ENCODE assay signal across 1 cellular context in the genomic region with DNA sequence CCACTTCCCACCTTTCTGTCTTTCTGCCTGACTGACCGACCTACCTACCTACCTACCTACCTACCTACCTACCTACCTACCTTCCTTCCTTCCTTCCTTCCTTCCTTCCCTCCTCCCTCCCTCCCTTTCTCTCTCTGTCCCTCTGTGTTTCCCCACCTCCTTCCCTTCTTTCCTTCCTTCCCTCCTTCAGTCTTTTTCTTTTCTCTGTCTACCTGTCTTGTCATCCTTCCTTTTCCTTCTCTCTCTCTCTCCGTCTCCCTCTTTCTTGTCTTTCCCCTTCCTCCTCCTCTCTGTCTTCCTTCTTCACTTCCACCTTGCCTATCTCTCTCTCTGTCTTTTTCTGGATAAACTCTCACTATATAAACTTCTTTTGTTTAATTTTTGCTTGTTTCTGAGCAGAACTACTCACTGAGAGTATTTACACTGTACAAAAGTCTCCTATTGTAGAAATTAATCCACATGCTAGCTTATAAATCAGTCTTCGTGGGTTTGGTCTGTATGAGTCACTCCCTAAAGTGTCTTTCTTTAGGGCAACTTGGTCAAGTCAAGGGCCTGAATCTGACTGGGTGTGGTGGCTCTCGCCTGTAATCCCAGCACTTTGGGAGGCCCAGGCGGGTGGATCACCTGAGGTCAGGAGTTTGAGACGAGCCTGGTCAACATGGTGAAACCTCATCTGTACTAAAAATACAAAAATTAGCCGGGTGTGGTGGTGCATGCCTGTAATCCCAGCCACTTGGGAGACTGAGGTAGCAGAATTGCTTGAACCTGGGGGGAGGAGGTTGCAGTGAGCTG.
TF ChIP-seq lines count a peak whose summit lies in the region.
"Not testable (repeated sequence)": the region's sequence is repeated elsewhere in the genome, so short reads cannot be mapped to it uniquely, and the experiment has no call there.

No MANE protein-coding gene starts in this region.

TF ChIP-seq in K562, 482 proteins besides CTCF, POLR2A, EP300 and RAD21 (continued from another document):
- TF ChIP-seq, protein P1, sequence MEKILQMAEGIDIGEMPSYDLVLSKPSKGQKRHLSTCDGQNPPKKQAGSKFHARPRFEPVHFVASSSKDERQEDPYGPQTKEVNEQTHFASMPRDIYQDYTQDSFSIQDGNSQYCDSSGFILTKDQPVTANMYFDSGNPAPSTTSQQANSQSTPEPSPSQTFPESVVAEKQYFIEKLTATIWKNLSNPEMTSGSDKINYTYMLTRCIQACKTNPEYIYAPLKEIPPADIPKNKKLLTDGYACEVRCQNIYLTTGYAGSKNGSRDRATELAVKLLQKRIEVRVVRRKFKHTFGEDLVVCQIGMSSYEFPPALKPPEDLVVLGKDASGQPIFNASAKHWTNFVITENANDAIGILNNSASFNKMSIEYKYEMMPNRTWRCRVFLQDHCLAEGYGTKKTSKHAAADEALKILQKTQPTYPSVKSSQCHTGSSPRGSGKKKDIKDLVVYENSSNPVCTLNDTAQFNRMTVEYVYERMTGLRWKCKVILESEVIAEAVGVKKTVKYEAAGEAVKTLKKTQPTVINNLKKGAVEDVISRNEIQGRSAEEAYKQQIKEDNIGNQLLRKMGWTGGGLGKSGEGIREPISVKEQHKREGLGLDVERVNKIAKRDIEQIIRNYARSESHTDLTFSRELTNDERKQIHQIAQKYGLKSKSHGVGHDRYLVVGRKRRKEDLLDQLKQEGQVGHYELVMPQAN (IDR thresholded peaks at IDR 0.05; ENCODE audit: borderline replicate concordance): 0 out of 2 replicates have a peak, but pooled peaks have one; percentile 55
- TF ChIP-seq NCOA4 (IDR thresholded peaks at IDR 0.05; ENCODE audit: partially characterized antibody) (peak; percentile 80), SMARCA5 (IDR thresholded peaks at IDR 0.05) (peak; percentile 83; the same call in 1 of the 2 replicates), ARNT (IDR thresholded peaks at IDR 0.05) (0 out of 4 replicates have a peak, but pooled peaks of 1 of the 2 experiments have one; percentile 50), TRIM24 (IDR thresholded peaks at IDR 0.05) (peak in 1 of 2 experiments; percentile 51; a peak in 1 of 4 replicates), YBX1 (IDR thresholded peaks at IDR 0.05) (0 out of 2 replicates have a peak, but pooled peaks have one; percentile 45), KDM1A (IDR thresholded peaks at IDR 0.05) (peak in 1 of 2 experiments; percentile 45; a peak in 1 of 4 replicates), MTA1 (IDR thresholded peaks at IDR 0.05; ENCODE audit: borderline replicate concordance) (peak; percentile 60; the same call in 1 of the 2 replicates), THRAP3 (IDR thresholded peaks at IDR 0.05; ENCODE audit: borderline replicate concordance) (0 out of 2 replicates have a peak, but pooled peaks have one; percentile 47), DNMT1 (IDR thresholded peaks at IDR 0.05) (0 out of 2 replicates have a peak, but pooled peaks have one; percentile 59), PHB2 (IDR thresholded peaks at IDR 0.05; ENCODE audit: low read depth) (0 out of 2 replicates have a peak, but pooled peaks have one; percentile 38), GATAD2A (IDR thresholded peaks at IDR 0.05) (peak; percentile 84; the same call in 1 of the 2 replicates), HDAC1 (IDR thresholded peaks at IDR 0.05) (peak in 1 of 2 experiments; percentile 36; a peak in 1 of 4 replicates)
- TF ChIP-seq, protein P2, sequence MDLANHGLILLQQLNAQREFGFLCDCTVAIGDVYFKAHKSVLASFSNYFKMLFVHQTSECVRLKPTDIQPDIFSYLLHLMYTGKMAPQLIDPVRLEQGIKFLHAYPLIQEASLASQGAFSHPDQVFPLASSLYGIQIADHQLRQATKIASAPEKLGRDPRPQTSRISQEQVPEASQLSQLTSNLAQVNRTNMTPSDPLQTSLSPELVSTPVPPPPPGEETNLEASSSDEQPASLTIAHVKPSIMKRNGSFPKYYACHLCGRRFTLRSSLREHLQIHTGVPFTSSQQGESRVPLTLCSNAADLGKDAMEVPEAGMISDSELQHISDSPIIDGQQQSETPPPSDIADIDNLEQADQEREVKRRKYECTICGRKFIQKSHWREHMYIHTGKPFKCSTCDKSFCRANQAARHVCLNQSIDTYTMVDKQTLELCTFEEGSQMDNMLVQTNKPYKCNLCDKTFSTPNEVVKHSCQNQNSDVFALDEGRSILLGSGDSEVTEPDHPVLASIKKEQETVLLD (IDR thresholded peaks at IDR 0.05): peak; percentile 60; the same call in 1 of the 2 replicates
- TF ChIP-seq, protein P3, sequence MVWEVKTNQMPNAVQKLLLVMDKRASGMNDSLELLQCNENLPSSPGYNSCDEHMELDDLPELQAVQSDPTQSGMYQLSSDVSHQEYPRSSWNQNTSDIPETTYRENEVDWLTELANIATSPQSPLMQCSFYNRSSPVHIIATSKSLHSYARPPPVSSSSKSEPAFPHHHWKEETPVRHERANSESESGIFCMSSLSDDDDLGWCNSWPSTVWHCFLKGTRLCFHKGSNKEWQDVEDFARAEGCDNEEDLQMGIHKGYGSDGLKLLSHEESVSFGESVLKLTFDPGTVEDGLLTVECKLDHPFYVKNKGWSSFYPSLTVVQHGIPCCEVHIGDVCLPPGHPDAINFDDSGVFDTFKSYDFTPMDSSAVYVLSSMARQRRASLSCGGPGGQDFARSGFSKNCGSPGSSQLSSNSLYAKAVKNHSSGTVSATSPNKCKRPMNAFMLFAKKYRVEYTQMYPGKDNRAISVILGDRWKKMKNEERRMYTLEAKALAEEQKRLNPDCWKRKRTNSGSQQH (CRISPR knock-in tag; IDR thresholded peaks at IDR 0.05): peak; percentile 64; the same call in 1 of the 2 replicates
- TF ChIP-seq, protein P4, sequence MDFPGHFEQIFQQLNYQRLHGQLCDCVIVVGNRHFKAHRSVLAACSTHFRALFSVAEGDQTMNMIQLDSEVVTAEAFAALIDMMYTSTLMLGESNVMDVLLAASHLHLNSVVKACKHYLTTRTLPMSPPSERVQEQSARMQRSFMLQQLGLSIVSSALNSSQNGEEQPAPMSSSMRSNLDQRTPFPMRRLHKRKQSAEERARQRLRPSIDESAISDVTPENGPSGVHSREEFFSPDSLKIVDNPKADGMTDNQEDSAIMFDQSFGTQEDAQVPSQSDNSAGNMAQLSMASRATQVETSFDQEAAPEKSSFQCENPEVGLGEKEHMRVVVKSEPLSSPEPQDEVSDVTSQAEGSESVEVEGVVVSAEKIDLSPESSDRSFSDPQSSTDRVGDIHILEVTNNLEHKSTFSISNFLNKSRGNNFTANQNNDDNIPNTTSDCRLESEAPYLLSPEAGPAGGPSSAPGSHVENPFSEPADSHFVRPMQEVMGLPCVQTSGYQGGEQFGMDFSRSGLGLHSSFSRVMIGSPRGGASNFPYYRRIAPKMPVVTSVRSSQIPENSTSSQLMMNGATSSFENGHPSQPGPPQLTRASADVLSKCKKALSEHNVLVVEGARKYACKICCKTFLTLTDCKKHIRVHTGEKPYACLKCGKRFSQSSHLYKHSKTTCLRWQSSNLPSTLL (IDR thresholded peaks at IDR 0.05): peak; percentile 64; the same call in 1 of the 2 replicates
- TF ChIP-seq, protein P5, sequence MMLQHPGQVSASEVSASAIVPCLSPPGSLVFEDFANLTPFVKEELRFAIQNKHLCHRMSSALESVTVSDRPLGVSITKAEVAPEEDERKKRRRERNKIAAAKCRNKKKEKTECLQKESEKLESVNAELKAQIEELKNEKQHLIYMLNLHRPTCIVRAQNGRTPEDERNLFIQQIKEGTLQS (IDR thresholded peaks at IDR 0.05): peak; percentile 57
- TF ChIP-seq, protein P5 (CRISPR knock-in tag; conservative IDR thresholded peaks at IDR 0.05): not testable (repeated sequence)
